In the genomic region with DNA sequence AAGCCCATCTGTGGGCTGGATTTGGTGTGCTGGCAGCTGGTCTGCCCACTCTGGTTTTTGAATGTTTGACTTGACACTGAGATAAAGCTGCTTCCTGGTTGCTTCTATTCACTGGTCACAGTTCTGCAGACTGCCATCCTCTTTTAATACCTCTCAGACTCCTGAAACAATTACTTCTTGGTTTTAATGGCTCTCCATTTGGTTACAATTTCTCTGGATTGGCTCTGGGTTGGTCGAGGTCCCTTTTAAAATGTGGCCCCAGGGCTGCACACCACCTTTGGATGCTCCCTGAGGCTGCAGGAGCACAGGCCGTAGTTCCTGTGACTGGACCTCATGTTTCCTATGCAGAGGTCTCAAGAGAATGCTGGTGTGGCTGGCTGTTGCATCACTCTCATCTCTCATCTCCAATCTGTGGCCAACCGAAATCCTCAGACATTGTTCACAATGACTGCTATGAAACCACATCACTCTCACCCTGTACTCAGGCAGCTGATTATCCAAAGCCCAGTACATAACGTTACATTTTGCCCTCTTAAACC, we compare ENCODE assay signal across 8 cellular contexts.
DNase-seq lines count a peak whose midpoint lies in the region; ATAC-seq and TF ChIP-seq lines count a peak whose summit lies in the region.

No MANE protein-coding gene starts in this region.

- TF ChIP-seq CTCF in neural progenitor cell (IDR thresholded peaks at IDR 0.05) (no peak), WTC11 (IDR thresholded peaks at IDR 0.05) (no peak), vagina (IDR thresholded peaks at IDR 0.05) (no peak)

- peak; percentile 7 for DNase-seq in CMK (ENCODE audit: low read depth)
- DNase-seq in SW480 (ENCODE audit: low spot score) = peak; percentile 52
- no peak for DNase-seq in neural progenitor cell (ENCODE audit: low spot score)
- no peak for DNase-seq in NCI-H748 (lab: John Stamatoyannopoulos, UW; ENCODE audit: unreplicated experiment)
- no peak for DNase-seq in WTC11 (ENCODE audit: low spot score)
- DNase-seq in vagina (ENCODE audit: extremely low spot score in 2 of 2) = no peak

- peaks cover 24% of the 10 kb centered on the region for H3F3A ChIP-seq in neural progenitor cell (ENCODE audit: low read depth)

- H3K4me1 ChIP-seq in neural progenitor cell (peaks cover 60% of the 10 kb centered on the region), vagina (no peaks in the 10 kb centered on the region)

- H3K4me2 ChIP-seq in neural progenitor cell = no peak overlapping the region

- H3K4me3 ChIP-seq in neural progenitor cell (no peak overlapping the region), vagina (no peak overlapping the region)

- TF ChIP-seq POLR2A in vagina (IDR thresholded peaks at IDR 0.05) = no peak

- POLR2A ChIA-PET in WTC11 (lab: Charles Lee) = no interaction called here

- H3K36me3 ChIP-seq in neural progenitor cell = no peaks in the 10 kb centered on the region
- no peaks in the 10 kb centered on the region for H3K36me3 ChIP-seq in vagina

- CTCF ChIA-PET in WTC11 (lab: Charles Lee) = interaction anchor here (0.6 to 2.7 kb wide), 2 partner anchors 8 to 372 kb away, joined by 3 to 11 read pairs; no protein-coding TSS in a partner anchor

- no peaks in the 10 kb centered on the region for H3K9me3 Mint-ChIP-seq in neural progenitor cell
- no peaks in the 10 kb centered on the region for H3K9me3 Mint-ChIP-seq in WTC11

- H3K27me3 Mint-ChIP-seq in neural progenitor cell (ENCODE audit: insufficient read depth, low read depth) (peaks cover 4% of the 10 kb centered on the region), WTC11 (ENCODE audit: low read depth) (no peaks in the 10 kb centered on the region)

- H3K9me3 ChIP-seq in neural progenitor cell (ENCODE audit: low read depth) (no peaks in the 10 kb centered on the region), vagina (no peaks in the 10 kb centered on the region)

- H3K27ac ChIP-seq in neural progenitor cell (no peak overlapping the region), vagina (no peak overlapping the region)

- H3K27me3 ChIP-seq in neural progenitor cell = no peaks in the 10 kb centered on the region
- no peaks in the 10 kb centered on the region for H3K27me3 ChIP-seq in vagina

- H3K4me1 Mint-ChIP-seq in neural progenitor cell (peaks cover 70% of the 10 kb centered on the region), WTC11 (peaks cover 53% of the 10 kb centered on the region)

- H3K4me3 Mint-ChIP-seq in neural progenitor cell (no peak overlapping the region), WTC11 (no peak overlapping the region)

- no peaks in the 10 kb centered on the region for H3K79me2 ChIP-seq in neural progenitor cell (ENCODE audit: low read depth)

- intact Hi-C loops in vagina (cut with DNase I) = loop anchor here (10.0 kb wide), 1 partner anchor 1678 kb away; no protein-coding TSS in a partner anchor

- no peak overlapping the region for H3K9ac ChIP-seq in neural progenitor cell

- peaks cover 14% of the 10 kb centered on the region for H3K36me3 Mint-ChIP-seq in neural progenitor cell
- H3K36me3 Mint-ChIP-seq in WTC11 = no peaks in the 10 kb centered on the region

- no peak overlapping the region for H2AFZ ChIP-seq in neural progenitor cell (replicated peaks)

- ATAC-seq in GM18909 (IDR thresholded peaks at IDR 0.05; ENCODE audit: poor library complexity, unreplicated experiment) (peak; percentile 88), HG03060 (IDR thresholded peaks at IDR 0.05; ENCODE audit: low read depth, unreplicated experiment) (peak; percentile 75), WTC11 (no peak)

- peak overlapping the region; percentile 20 for H3K27ac Mint-ChIP-seq in neural progenitor cell
- H3K27ac Mint-ChIP-seq in WTC11 = no peak overlapping the region

- no peaks in the 10 kb centered on the region for H4K20me1 ChIP-seq in neural progenitor cell (ENCODE audit: low read depth)

TF ChIP-seq in WTC11, 78 proteins besides CTCF, POLR2A, EP300 and RAD21:
- TF ChIP-seq NFATC4 (CRISPR knock-in tag; IDR thresholded peaks at IDR 0.05) = no peak
- TF ChIP-seq, protein P1, sequence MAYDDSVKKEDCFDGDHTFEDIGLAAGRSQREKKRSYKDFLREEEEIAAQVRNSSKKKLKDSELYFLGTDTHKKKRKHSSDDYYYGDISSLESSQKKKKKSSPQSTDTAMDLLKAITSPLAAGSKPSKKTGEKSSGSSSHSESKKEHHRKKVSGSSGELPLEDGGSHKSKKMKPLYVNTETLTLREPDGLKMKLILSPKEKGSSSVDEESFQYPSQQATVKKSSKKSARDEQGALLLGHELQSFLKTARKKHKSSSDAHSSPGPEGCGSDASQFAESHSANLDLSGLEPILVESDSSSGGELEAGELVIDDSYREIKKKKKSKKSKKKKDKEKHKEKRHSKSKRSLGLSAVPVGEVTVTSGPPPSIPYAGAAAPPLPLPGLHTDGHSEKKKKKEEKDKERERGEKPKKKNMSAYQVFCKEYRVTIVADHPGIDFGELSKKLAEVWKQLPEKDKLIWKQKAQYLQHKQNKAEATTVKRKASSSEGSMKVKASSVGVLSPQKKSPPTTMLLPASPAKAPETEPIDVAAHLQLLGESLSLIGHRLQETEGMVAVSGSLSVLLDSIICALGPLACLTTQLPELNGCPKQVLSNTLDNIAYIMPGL (CRISPR knock-in tag; IDR thresholded peaks at IDR 0.05) = no peak
- TF ChIP-seq NFYB (CRISPR knock-in tag; conservative IDR thresholded peaks at IDR 0.05; ENCODE audit: low read depth) = no peak
- TF ChIP-seq ATF6 (CRISPR knock-in tag; IDR thresholded peaks at IDR 0.05) = no peak
- TF ChIP-seq, protein P2, sequence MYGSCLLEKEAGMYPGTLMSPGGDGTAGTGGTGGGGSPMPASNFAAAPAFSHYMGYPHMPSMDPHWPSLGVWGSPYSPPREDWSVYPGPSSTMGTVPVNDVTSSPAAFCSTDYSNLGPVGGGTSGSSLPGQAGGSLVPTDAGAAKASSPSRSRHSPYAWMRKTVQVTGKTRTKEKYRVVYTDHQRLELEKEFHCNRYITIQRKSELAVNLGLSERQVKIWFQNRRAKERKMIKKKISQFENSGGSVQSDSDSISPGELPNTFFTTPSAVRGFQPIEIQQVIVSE (CRISPR knock-in tag; IDR thresholded peaks at IDR 0.05; ENCODE audit: borderline replicate concordance) = no peak
- no peak for TF ChIP-seq MXD4 (CRISPR knock-in tag; IDR thresholded peaks at IDR 0.05; ENCODE audit: borderline replicate concordance)
- no peak for TF ChIP-seq ZBTB21 (CRISPR knock-in tag; IDR thresholded peaks at IDR 0.05; ENCODE audit: borderline replicate concordance)
- TF ChIP-seq SMAD4 (CRISPR knock-in tag; IDR thresholded peaks at IDR 0.05) = no peak
- no peak for TF ChIP-seq TEAD4 (CRISPR knock-in tag; IDR thresholded peaks at IDR 0.05)
TF ChIP-seq in WTC11: peak in this region for 0.

Comparison
In these comparisons a context has a peak if more than half of its experiments do, and no peak if none do; other contexts are left out.
1. DNase-seq: peak in CMK (single experiment) and SW480 (single experiment); none in neural progenitor cell (single experiment), NCI-H748 (single experiment), WTC11 (single experiment) and vagina (0 of 2).